Comparison of ENCODE assay signal across 8 cellular contexts in the genomic region with DNA sequence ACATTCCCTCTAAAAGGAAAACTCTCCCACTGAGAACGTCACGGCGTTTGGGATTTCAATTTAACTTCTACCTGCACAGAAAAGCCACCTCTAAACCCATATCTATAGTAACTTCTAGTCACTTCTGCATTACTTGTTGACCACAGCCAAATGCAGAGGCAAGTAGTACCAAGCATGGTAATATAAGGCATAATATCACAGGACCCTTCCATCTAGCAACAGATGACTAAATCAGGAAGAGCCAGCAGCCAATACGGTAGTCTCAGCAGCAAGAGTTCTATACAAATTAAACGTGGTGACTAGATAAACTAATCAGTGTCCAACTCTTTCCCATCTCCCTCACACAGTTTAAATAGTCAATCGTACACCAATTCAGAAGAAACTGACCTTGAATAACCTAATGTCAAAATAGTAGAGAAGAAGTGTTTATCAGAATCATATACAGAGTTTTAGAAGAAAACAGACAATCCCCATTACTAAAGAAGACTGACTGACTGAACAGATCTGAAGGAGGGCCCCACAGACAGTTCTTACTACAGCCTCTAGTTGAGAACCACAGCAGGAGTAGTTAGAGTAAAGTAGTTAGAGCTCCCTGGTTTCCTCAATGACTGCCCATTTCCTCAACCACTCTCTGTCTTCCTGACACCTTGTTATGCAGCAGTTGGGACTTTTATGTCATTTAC. TPM values are rescaled to one million over a fixed set of nuclear protein-coding genes. Genes with fewer than 3 reads are reported as not detected.
DNase-seq lines count a peak whose midpoint lies in the region; ATAC-seq and TF ChIP-seq lines count a peak whose summit lies in the region.

No MANE protein-coding gene starts in this region.

- no peak for TF ChIP-seq POLR2A in Peyer's patch (IDR thresholded peaks at IDR 0.05)

- ATAC-seq in GM19324 (IDR thresholded peaks at IDR 0.05; ENCODE audit: low FRiP score, unreplicated experiment): peak; percentile 95
- peak; percentile 99 for ATAC-seq in HG03108 (IDR thresholded peaks at IDR 0.05; ENCODE audit: unreplicated experiment)
- peak; percentile 100 for ATAC-seq in SK-N-SH treated with all-trans-retinoic acid at 6 μM for 48 hours
- ATAC-seq in left ventricle myocardium superior: peak; percentile 79

- no peaks in the 10 kb centered on the region for H3K9me3 ChIP-seq in Peyer's patch

- no peak overlapping the region for H3K4me3 ChIP-seq in Peyer's patch

- no peaks in the 10 kb centered on the region for H3K4me1 ChIP-seq in Peyer's patch

- H3K27ac ChIP-seq in Peyer's patch: peak overlapping the region in 2 of 4 donors; percentile 13 to 27

- intact Hi-C loops in left ventricle myocardium superior (cut with micrococcal nuclease): no loop called here

- H3K27me3 ChIP-seq in Peyer's patch: no peaks in the 10 kb centered on the region

- TF ChIP-seq CTCF in Peyer's patch (IDR thresholded peaks at IDR 0.05): peak in 1 of 6 experiments; percentile 4

- no peaks in the 10 kb centered on the region for H3K36me3 ChIP-seq in Peyer's patch

- DNase-seq in DMS114 treated with DMSO at 0.1 percent for 48 hours (lab: John Stamatoyannopoulos, UW; ENCODE audit: unreplicated experiment): peak; percentile 80
- no peak for DNase-seq in left ventricle myocardium superior
- no peak for DNase-seq in Peyer's patch
- no peak for DNase-seq in NCI-H128 (lab: John Stamatoyannopoulos, UW; ENCODE audit: unreplicated experiment)
- DNase-seq in HuH-7.5 (ENCODE audit: low spot score): no peak

TF ChIP-seq in SK-N-SH treated with all-trans-retinoic acid at 6 μM for 48 hours, 23 proteins besides CTCF, POLR2A, EP300 and RAD21:
- TF ChIP-seq, protein P1, sequence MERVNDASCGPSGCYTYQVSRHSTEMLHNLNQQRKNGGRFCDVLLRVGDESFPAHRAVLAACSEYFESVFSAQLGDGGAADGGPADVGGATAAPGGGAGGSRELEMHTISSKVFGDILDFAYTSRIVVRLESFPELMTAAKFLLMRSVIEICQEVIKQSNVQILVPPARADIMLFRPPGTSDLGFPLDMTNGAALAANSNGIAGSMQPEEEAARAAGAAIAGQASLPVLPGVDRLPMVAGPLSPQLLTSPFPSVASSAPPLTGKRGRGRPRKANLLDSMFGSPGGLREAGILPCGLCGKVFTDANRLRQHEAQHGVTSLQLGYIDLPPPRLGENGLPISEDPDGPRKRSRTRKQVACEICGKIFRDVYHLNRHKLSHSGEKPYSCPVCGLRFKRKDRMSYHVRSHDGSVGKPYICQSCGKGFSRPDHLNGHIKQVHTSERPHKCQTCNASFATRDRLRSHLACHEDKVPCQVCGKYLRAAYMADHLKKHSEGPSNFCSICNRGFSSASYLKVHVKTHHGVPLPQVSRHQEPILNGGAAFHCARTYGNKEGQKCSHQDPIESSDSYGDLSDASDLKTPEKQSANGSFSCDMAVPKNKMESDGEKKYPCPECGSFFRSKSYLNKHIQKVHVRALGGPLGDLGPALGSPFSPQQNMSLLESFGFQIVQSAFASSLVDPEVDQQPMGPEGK (CRISPR knock-in tag; IDR thresholded peaks at IDR 0.05; ENCODE audit: borderline replicate concordance): no peak
- TF ChIP-seq TCF4 (CRISPR knock-in tag; IDR thresholded peaks at IDR 0.05; ENCODE audit: borderline replicate concordance) (no peak), ZNF70 (CRISPR knock-in tag; IDR thresholded peaks at IDR 0.05) (no peak), PPARA (CRISPR knock-in tag; IDR thresholded peaks at IDR 0.05; ENCODE audit: borderline replicate concordance) (no peak), ZNF8 (CRISPR knock-in tag; IDR thresholded peaks at IDR 0.05) (no peak), SNAI2 (CRISPR knock-in tag; IDR thresholded peaks at IDR 0.05) (no peak), ISL1 (CRISPR knock-in tag; IDR thresholded peaks at IDR 0.05) (no peak), GLIS3 (CRISPR knock-in tag; IDR thresholded peaks at IDR 0.05) (no peak), ZFP3 (CRISPR knock-in tag; IDR thresholded peaks at IDR 0.05) (no peak), ZFP30 (CRISPR knock-in tag; IDR thresholded peaks at IDR 0.05) (no peak), CSDC2 (CRISPR knock-in tag; IDR thresholded peaks at IDR 0.05) (no peak), RARB (CRISPR knock-in tag; IDR thresholded peaks at IDR 0.05) (no peak)
- TF ChIP-seq, protein P2, sequence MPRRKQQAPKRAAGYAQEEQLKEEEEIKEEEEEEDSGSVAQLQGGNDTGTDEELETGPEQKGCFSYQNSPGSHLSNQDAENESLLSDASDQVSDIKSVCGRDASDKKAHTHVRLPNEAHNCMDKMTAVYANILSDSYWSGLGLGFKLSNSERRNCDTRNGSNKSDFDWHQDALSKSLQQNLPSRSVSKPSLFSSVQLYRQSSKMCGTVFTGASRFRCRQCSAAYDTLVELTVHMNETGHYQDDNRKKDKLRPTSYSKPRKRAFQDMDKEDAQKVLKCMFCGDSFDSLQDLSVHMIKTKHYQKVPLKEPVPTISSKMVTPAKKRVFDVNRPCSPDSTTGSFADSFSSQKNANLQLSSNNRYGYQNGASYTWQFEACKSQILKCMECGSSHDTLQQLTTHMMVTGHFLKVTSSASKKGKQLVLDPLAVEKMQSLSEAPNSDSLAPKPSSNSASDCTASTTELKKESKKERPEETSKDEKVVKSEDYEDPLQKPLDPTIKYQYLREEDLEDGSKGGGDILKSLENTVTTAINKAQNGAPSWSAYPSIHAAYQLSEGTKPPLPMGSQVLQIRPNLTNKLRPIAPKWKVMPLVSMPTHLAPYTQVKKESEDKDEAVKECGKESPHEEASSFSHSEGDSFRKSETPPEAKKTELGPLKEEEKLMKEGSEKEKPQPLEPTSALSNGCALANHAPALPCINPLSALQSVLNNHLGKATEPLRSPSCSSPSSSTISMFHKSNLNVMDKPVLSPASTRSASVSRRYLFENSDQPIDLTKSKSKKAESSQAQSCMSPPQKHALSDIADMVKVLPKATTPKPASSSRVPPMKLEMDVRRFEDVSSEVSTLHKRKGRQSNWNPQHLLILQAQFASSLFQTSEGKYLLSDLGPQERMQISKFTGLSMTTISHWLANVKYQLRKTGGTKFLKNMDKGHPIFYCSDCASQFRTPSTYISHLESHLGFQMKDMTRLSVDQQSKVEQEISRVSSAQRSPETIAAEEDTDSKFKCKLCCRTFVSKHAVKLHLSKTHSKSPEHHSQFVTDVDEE (CRISPR knock-in tag; IDR thresholded peaks at IDR 0.05): no peak
- TF ChIP-seq, protein P3, sequence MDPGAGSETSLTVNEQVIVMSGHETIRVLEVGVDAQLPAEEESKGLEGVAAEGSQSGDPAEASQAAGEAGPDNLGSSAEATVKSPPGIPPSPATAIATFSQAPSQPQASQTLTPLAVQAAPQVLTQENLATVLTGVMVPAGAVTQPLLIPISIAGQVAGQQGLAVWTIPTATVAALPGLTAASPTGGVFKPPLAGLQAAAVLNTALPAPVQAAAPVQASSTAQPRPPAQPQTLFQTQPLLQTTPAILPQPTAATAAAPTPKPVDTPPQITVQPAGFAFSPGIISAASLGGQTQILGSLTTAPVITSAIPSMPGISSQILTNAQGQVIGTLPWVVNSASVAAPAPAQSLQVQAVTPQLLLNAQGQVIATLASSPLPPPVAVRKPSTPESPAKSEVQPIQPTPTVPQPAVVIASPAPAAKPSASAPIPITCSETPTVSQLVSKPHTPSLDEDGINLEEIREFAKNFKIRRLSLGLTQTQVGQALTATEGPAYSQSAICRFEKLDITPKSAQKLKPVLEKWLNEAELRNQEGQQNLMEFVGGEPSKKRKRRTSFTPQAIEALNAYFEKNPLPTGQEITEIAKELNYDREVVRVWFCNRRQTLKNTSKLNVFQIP (CRISPR knock-in tag; IDR thresholded peaks at IDR 0.05; ENCODE audit: borderline replicate concordance, low read depth): no peak
- TF ChIP-seq, protein P4, sequence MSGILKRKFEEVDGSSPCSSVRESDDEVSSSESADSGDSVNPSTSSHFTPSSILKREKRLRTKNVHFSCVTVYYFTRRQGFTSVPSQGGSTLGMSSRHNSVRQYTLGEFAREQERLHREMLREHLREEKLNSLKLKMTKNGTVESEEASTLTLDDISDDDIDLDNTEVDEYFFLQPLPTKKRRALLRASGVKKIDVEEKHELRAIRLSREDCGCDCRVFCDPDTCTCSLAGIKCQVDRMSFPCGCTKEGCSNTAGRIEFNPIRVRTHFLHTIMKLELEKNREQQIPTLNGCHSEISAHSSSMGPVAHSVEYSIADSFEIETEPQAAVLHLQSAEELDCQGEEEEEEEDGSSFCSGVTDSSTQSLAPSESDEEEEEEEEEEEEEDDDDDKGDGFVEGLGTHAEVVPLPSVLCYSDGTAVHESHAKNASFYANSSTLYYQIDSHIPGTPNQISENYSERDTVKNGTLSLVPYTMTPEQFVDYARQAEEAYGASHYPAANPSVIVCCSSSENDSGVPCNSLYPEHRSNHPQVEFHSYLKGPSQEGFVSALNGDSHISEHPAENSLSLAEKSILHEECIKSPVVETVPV (CRISPR knock-in tag; IDR thresholded peaks at IDR 0.05): no peak
- TF ChIP-seq, protein P5, sequence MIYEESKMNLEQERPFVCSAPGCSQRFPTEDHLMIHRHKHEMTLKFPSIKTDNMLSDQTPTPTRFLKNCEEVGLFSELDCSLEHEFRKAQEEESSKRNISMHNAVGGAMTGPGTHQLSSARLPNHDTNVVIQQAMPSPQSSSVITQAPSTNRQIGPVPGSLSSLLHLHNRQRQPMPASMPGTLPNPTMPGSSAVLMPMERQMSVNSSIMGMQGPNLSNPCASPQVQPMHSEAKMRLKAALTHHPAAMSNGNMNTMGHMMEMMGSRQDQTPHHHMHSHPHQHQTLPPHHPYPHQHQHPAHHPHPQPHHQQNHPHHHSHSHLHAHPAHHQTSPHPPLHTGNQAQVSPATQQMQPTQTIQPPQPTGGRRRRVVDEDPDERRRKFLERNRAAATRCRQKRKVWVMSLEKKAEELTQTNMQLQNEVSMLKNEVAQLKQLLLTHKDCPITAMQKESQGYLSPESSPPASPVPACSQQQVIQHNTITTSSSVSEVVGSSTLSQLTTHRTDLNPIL (CRISPR knock-in tag; IDR thresholded peaks at IDR 0.05; ENCODE audit: low read depth): no peak
TF ChIP-seq in SK-N-SH treated with all-trans-retinoic acid at 6 μM for 48 hours: peak in this region for 0.

RNA-seq across cellular contexts. Expression of a gene that starts 30.0 kb away (rescaled TPM):
- total RNA-seq in left ventricle myocardium superior: 51.4 TPM
- total RNA-seq in Peyer's patch: 10 to 100 TPM in 3 of 4 donors, 1 to 10 TPM in 1; 5.2 to 27.3 (median 21.7) TPM

RNA-seq across cellular contexts. Expression of a gene that starts 58.8 kb away (rescaled TPM):
- 42.6 TPM for total RNA-seq in left ventricle myocardium superior
- 10 to 100 TPM; 29.5 to 45.4 (median 36.3) TPM for total RNA-seq in Peyer's patch
